Comparison of ENCODE assay signal across 31 cellular contexts in the genomic region with DNA sequence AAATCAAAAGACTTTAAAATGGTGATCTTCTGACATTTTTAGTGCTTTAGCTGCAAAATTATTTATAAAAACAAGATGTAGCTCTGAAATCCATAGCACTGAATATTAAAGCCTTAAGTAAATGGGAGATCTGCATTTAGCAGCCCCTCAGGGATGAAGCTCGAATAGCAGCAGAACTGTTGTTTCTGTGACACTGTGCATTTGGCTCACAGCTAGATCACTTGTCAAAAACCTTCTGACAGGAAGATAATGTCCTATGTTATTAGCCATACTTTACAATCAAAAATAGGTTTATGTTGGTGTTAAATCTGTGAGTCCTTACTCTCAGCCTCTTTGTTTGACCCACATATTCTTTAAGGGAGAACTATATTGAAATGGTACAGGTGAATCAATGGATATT.
"Had no signal": no experiment of that assay in that cellular context is flagged by ENCODE, and none has a peak within 500 bp of the region (broad histone marks: within the 10 kb centered on the region; RNA-seq: fewer than 3 reads in every experiment).

No MANE protein-coding gene starts in this region.

- H2AFZ ChIP-seq: PC-9 had no signal

- H3K27me3 Mint-ChIP-seq: T-cell had no signal

- H3K36me3 ChIP-seq: MG63, SJCRH30 had no signal

- H3K9me3 Mint-ChIP-seq: T-cell had no signal

- H3K27ac Mint-ChIP-seq: T-cell had no signal

- DNase-seq: Kasumi-1, KG1, MG63, NCI-H1048, NCI-H1092 treated with DMSO at 0.1 percent for 48 hours, NCI-H1105 treated with DMSO at 0.1 percent for 48 hours, NCI-H1417, NCI-H1436, NCI-H146, NCI-H1694, NCI-H187, NCI-H1930, NCI-H2029 treated with DMSO at 0.1 percent for 48 hours, NCI-H2081 treated with DMSO at 0.1 percent for 48 hours, NCI-H2107, NCI-H2171, NCI-H345, NCI-H446, NCI-H510A treated with DMSO at 0.1 percent for 48 hours, NCI-H524 treated with DMSO at 0.1 percent for 48 hours, NCI-H526 treated with DMSO at 0.1 percent for 48 hours, NCI-H774, PC-9, SHP77, SIG-M5, SJCRH30, T-cell had no signal

- H3K4me3 ChIP-seq: MG63, PC-9, SJCRH30, SK-N-MC had no signal

- H3K9me3 ChIP-seq: MG63 had no signal

- H3K27ac ChIP-seq: PC-9, RWPE1, SJCRH30, SK-N-MC had no signal

- H3K4me2 ChIP-seq: PC-9 had no signal

- H3K36me3 Mint-ChIP-seq: T-cell had no signal

- H3K4me3 Mint-ChIP-seq: T-cell had no signal

- ATAC-seq: Panc1, Right ventricle myocardium inferior, T-cell had no signal

- H3K27me3 ChIP-seq: MG63, SJCRH30 had no signal
